14 cellular contexts compared by ENCODE assay signal in genomic region chr16:56047307-56048234, GRCh38.
DNase-seq lines count a peak whose midpoint lies in the region; ATAC-seq and TF ChIP-seq lines count a peak whose summit lies in the region.
"Had no signal": no experiment of that assay in that cellular context is flagged by ENCODE, and none has a peak within 500 bp of the region (broad histone marks: within the 10 kb centered on the region; RNA-seq: fewer than 3 reads in every experiment).

No MANE protein-coding gene starts in this region.

- 30% methylated on average over 4 of the region's 4 CpGs for WGBS in right cardiac atrium

- TF ChIP-seq CTCF in BE2C (IDR thresholded peaks at IDR 0.05; ENCODE audit: low read depth, low read length) (no peak), DOHH2 (IDR thresholded peaks at IDR 0.05; ENCODE audit: low read depth, low read length, poor library complexity, severe bottlenecking) (no peak), brain (conservative IDR thresholded peaks at IDR 0.05) (no peak)

- no peak overlapping the region for H3K27ac ChIP-seq in DOHH2 (ENCODE audit: low read depth, low read length)
- H3K27ac ChIP-seq in right cardiac atrium (ENCODE audit: low read length) = peak overlapping the region; percentile 8
- no peak overlapping the region for H3K27ac ChIP-seq in SJCRH30

- H3K36me3 Mint-ChIP-seq in brain = no peaks in the 10 kb centered on the region
- H3K36me3 Mint-ChIP-seq: T-cell had no signal

- H3K9me3 ChIP-seq in BE2C (no peaks in the 10 kb centered on the region), DOHH2 (ENCODE audit: control insufficient read depth, insufficient read depth, low read length) (no peaks in the 10 kb centered on the region), right cardiac atrium (ENCODE audit: control insufficient read depth, low read length) (no peaks in the 10 kb centered on the region), SJCRH30 (replicated peaks) (no peaks in the 10 kb centered on the region)

- H3F3A ChIP-seq in DOHH2 (ENCODE audit: control insufficient read depth, insufficient read depth) = peaks cover 4% of the 10 kb centered on the region; the same call in 1 of the 2 replicates

- peak; percentile 83 to 89 for ATAC-seq in right cardiac atrium
- no peak for ATAC-seq in GM19035 (IDR thresholded peaks at IDR 0.05; ENCODE audit: unreplicated experiment)
- no peak for ATAC-seq in HG02610 (IDR thresholded peaks at IDR 0.05; ENCODE audit: unreplicated experiment)
- ATAC-seq: T-cell had no signal

- DNase-seq in BE2C = peak; percentile 31
- peak; percentile 25 to 67 (median 54) for DNase-seq in right cardiac atrium
- DNase-seq in SJCRH30 = no peak
- DNase-seq in MV-4-11 (lab: John Stamatoyannopoulos, UW) = no peak
- DNase-seq: ACHN, Kasumi-1, NCI-H1436, NCI-H774, T-cell had no signal

- no peaks in the 10 kb centered on the region for H3K9me2 ChIP-seq in DOHH2 (replicated peaks; ENCODE audit: control insufficient read depth, low read length)

- H3K4me3 Mint-ChIP-seq in brain = peak overlapping the region in 3 of 5 experiments; percentile 40 to 75 (median 42)
- H3K4me3 Mint-ChIP-seq: B cell, T-cell had no signal

- H3K36me3 ChIP-seq in BE2C (no peaks in the 10 kb centered on the region), DOHH2 (ENCODE audit: control insufficient read depth, low read length) (no peaks in the 10 kb centered on the region), SJCRH30 (no peaks in the 10 kb centered on the region)

- H3K27me3 Mint-ChIP-seq in brain = no peaks in the 10 kb centered on the region

- peaks cover 17% of the 10 kb centered on the region for H3K4me1 Mint-ChIP-seq in brain

- peak overlapping the region; percentile 34; the same call in 1 of the 2 replicates for H3K4me2 ChIP-seq in DOHH2 (ENCODE audit: low read length)

- H3K4me3 ChIP-seq in BE2C (ENCODE audit: low read depth, low read length) (no peak overlapping the region), DOHH2 (ENCODE audit: low read length) (no peak overlapping the region), right cardiac atrium (ENCODE audit: low read length) (no peak overlapping the region), SJCRH30 (no peak overlapping the region)

- H3K4me1 ChIP-seq in BE2C = peaks cover 10% of the 10 kb centered on the region
- peaks cover 16% of the 10 kb centered on the region for H3K4me1 ChIP-seq in DOHH2 (ENCODE audit: control insufficient read depth, low read length)
- peaks cover under 1% of the 10 kb centered on the region for H3K4me1 ChIP-seq in right cardiac atrium (ENCODE audit: control insufficient read depth, insufficient read depth, low read length)
- no peaks in the 10 kb centered on the region for H3K4me1 ChIP-seq in SJCRH30

- H4K20me1 ChIP-seq in DOHH2 (ENCODE audit: control insufficient read depth, insufficient read depth, low read depth, low read length) = no peaks in the 10 kb centered on the region

- H3K79me2 ChIP-seq in DOHH2 (ENCODE audit: control insufficient read depth, low read length) = no peaks in the 10 kb centered on the region

- H3K27me3 ChIP-seq in BE2C (no peaks in the 10 kb centered on the region), DOHH2 (ENCODE audit: control insufficient read depth, low read length) (no peaks in the 10 kb centered on the region), right cardiac atrium (ENCODE audit: control insufficient read depth, insufficient read depth) (no peaks in the 10 kb centered on the region), SJCRH30 (peaks cover 13% of the 10 kb centered on the region)

- H3K9me3 Mint-ChIP-seq in brain = peaks cover 0 to 2% (median 0%) of the 10 kb centered on the region in 5 experiments
- H3K9me3 Mint-ChIP-seq: T-cell had no signal

- intact Hi-C loops in right cardiac atrium (cut with DNase I) = loop anchor here in 3 of 4 donors (10.0 kb wide), 2 partner anchors 207 to 277 kb away; no protein-coding TSS in a partner anchor

- H3K27ac Mint-ChIP-seq in brain = peak overlapping the region in 4 of 5 experiments; percentile 57 to 85 (median 61)
- H3K27ac Mint-ChIP-seq: T-cell had no signal

Comparison
In these comparisons a context has a peak if more than half of its experiments do, and no peak if none do; other contexts are left out.
1. DNase-seq: peak in BE2C (single experiment) and right cardiac atrium (3 of 3); none in SJCRH30 (0 of 2) and MV-4-11 (single experiment).
2. ATAC-seq: peak in right cardiac atrium (2 of 2); none in GM19035 (single experiment) and HG02610 (single experiment).